ENCODE assay signal across 1 cellular context in the genomic region with DNA sequence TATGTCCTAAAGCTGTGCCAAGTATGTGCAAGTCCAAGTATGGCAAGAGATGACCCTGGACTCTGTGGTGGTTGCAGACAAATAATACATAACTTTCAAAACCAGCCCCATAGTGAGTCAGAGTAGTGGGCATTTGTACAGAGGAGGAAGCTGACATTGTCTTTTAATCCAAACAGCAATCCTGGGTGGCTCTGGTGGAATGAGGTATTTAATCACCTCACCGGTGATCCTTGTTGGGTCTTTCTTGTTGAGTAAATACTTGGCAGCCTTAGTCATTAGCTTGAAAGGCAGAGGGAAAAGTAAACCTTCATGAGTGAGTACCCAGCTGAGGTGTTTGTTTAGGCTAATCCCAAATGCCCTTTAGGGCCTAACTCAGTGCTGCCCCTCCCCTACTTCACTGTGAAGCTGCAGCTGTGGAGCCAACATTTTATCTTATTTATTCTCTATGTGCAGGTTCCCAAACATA.
TF ChIP-seq lines count a peak whose summit lies in the region.

No MANE protein-coding gene starts in this region.

TF ChIP-seq in H1, 55 proteins besides CTCF, POLR2A, EP300 and RAD21:
- TF ChIP-seq KDM5A (IDR thresholded peaks at IDR 0.05; ENCODE audit: low read length) (no peak), NRF1 (IDR thresholded peaks at IDR 0.05; ENCODE audit: low read depth, low read length) (no peak), CBX8 (IDR thresholded peaks at IDR 0.05; ENCODE audit: borderline replicate concordance, low read depth, low read length) (no peak), HDAC2 (IDR thresholded peaks at IDR 0.05; ENCODE audit: borderline replicate concordance in 1 of 2, low read depth in 2 of 2, low read length in 2 of 2) (peak in 1 of 2 experiments; percentile 68; a peak in 1 of 4 replicates), KDM4A (IDR thresholded peaks at IDR 0.05; ENCODE audit: low read depth, low read length, severe bottlenecking) (no peak), BCL11A (IDR thresholded peaks at IDR 0.05; ENCODE audit: low read depth in 2 of 2, low read length in 2 of 2) (no peak), TAF7 (optimal IDR thresholded peaks at IDR 0.05; ENCODE audit: borderline replicate concordance, low read depth, low read length) (no peak), SIN3A (conservative IDR thresholded peaks at IDR 0.05 in 1 of 2, IDR thresholded peaks at IDR 0.05 in 1 of 2; ENCODE audit: low read depth in 1 of 2, low read length in 2 of 2) (no peak), NANOG (IDR thresholded peaks at IDR 0.05; ENCODE audit: insufficient read depth, low read depth, low read length, poor library complexity, severe bottlenecking) (peak; percentile 90), RXRA (IDR thresholded peaks at IDR 0.05; ENCODE audit: insufficient read depth, low read depth, low read length) (no peak), ZNF274 (IDR thresholded peaks at IDR 0.05; ENCODE audit: borderline replicate concordance, extremely low read depth, low read length) (no peak), SP1 (IDR thresholded peaks at IDR 0.05; ENCODE audit: low read depth, low read length) (0 out of 2 replicates have a peak, but pooled peaks have one; percentile 50), MAFK (IDR thresholded peaks at IDR 0.05; ENCODE audit: low read depth, low read length) (no peak), POU5F1 (IDR thresholded peaks at IDR 0.05; ENCODE audit: low read depth, low read length) (0 out of 2 replicates have a peak, but pooled peaks have one; percentile 34), EGR1 (IDR thresholded peaks at IDR 0.05; ENCODE audit: borderline replicate concordance, low read depth, low read length) (no peak), SRF (IDR thresholded peaks at IDR 0.05; ENCODE audit: low read depth, low read length) (no peak), JUND (IDR thresholded peaks at IDR 0.05; ENCODE audit: low read length) (peak; percentile 83; the same call in 1 of the 2 replicates), GABPA (IDR thresholded peaks at IDR 0.05; ENCODE audit: borderline replicate concordance, insufficient read depth, low read length) (no peak), TEAD4 (IDR thresholded peaks at IDR 0.05; ENCODE audit: low read depth, low read length) (peak; percentile 80), TCF12 (IDR thresholded peaks at IDR 0.05; ENCODE audit: low read depth, low read length) (no peak), PHF8 (conservative IDR thresholded peaks at IDR 0.05; ENCODE audit: low read depth, low read length) (no peak), EZH2 (IDR thresholded peaks at IDR 0.05; ENCODE audit: low read depth, low read length, severe bottlenecking) (no peak), RFX5 (IDR thresholded peaks at IDR 0.05; ENCODE audit: borderline replicate concordance, low read depth, low read length) (no peak), MAX (IDR thresholded peaks at IDR 0.05) (no peak), SP2 (IDR thresholded peaks at IDR 0.05; ENCODE audit: low read length) (no peak), CHD1 (IDR thresholded peaks at IDR 0.05; ENCODE audit: low read depth, low read length) (no peak)
- TF ChIP-seq, protein P1, sequence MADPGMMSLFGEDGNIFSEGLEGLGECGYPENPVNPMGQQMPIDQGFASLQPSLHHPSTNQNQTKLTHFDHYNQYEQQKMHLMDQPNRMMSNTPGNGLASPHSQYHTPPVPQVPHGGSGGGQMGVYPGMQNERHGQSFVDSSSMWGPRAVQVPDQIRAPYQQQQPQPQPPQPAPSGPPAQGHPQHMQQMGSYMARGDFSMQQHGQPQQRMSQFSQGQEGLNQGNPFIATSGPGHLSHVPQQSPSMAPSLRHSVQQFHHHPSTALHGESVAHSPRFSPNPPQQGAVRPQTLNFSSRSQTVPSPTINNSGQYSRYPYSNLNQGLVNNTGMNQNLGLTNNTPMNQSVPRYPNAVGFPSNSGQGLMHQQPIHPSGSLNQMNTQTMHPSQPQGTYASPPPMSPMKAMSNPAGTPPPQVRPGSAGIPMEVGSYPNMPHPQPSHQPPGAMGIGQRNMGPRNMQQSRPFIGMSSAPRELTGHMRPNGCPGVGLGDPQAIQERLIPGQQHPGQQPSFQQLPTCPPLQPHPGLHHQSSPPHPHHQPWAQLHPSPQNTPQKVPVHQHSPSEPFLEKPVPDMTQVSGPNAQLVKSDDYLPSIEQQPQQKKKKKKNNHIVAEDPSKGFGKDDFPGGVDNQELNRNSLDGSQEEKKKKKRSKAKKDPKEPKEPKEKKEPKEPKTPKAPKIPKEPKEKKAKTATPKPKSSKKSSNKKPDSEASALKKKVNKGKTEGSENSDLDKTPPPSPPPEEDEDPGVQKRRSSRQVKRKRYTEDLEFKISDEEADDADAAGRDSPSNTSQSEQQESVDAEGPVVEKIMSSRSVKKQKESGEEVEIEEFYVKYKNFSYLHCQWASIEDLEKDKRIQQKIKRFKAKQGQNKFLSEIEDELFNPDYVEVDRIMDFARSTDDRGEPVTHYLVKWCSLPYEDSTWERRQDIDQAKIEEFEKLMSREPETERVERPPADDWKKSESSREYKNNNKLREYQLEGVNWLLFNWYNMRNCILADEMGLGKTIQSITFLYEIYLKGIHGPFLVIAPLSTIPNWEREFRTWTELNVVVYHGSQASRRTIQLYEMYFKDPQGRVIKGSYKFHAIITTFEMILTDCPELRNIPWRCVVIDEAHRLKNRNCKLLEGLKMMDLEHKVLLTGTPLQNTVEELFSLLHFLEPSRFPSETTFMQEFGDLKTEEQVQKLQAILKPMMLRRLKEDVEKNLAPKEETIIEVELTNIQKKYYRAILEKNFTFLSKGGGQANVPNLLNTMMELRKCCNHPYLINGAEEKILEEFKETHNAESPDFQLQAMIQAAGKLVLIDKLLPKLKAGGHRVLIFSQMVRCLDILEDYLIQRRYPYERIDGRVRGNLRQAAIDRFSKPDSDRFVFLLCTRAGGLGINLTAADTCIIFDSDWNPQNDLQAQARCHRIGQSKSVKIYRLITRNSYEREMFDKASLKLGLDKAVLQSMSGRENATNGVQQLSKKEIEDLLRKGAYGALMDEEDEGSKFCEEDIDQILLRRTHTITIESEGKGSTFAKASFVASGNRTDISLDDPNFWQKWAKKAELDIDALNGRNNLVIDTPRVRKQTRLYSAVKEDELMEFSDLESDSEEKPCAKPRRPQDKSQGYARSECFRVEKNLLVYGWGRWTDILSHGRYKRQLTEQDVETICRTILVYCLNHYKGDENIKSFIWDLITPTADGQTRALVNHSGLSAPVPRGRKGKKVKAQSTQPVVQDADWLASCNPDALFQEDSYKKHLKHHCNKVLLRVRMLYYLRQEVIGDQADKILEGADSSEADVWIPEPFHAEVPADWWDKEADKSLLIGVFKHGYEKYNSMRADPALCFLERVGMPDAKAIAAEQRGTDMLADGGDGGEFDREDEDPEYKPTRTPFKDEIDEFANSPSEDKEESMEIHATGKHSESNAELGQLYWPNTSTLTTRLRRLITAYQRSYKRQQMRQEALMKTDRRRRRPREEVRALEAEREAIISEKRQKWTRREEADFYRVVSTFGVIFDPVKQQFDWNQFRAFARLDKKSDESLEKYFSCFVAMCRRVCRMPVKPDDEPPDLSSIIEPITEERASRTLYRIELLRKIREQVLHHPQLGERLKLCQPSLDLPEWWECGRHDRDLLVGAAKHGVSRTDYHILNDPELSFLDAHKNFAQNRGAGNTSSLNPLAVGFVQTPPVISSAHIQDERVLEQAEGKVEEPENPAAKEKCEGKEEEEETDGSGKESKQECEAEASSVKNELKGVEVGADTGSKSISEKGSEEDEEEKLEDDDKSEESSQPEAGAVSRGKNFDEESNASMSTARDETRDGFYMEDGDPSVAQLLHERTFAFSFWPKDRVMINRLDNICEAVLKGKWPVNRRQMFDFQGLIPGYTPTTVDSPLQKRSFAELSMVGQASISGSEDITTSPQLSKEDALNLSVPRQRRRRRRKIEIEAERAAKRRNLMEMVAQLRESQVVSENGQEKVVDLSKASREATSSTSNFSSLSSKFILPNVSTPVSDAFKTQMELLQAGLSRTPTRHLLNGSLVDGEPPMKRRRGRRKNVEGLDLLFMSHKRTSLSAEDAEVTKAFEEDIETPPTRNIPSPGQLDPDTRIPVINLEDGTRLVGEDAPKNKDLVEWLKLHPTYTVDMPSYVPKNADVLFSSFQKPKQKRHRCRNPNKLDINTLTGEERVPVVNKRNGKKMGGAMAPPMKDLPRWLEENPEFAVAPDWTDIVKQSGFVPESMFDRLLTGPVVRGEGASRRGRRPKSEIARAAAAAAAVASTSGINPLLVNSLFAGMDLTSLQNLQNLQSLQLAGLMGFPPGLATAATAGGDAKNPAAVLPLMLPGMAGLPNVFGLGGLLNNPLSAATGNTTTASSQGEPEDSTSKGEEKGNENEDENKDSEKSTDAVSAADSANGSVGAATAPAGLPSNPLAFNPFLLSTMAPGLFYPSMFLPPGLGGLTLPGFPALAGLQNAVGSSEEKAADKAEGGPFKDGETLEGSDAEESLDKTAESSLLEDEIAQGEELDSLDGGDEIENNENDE (IDR thresholded peaks at IDR 0.05; ENCODE audit: insufficient replicate concordance, low read length) = peak; percentile 44
- TF ChIP-seq, protein P2, sequence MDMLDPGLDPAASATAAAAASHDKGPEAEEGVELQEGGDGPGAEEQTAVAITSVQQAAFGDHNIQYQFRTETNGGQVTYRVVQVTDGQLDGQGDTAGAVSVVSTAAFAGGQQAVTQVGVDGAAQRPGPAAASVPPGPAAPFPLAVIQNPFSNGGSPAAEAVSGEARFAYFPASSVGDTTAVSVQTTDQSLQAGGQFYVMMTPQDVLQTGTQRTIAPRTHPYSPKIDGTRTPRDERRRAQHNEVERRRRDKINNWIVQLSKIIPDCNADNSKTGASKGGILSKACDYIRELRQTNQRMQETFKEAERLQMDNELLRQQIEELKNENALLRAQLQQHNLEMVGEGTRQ (IDR thresholded peaks at IDR 0.05; ENCODE audit: low read length) = no peak
TF ChIP-seq in H1: peak in this region for 7.
